ENCODE assay signal across 29 cellular contexts in the genomic region with DNA sequence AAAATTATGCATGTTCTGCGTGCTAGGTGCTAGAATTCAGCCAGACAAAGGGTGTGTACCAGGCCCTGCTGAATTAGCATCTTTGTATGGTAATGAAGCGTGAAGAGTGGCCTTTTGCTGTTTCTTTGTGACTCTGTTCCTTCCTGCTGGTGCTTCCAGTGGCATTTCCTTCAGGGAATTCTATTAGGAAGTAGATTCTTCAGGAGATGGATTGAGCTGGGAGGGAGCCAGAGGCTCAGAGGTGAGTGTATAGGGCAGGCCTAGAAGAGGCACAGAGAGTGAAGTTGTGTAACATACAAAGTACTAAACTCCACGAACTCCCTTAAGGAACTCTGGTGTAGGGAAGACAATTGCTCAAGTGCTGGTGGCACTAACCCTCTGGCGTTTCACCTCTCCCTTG.
"Had no signal": no experiment of that assay in that cellular context is flagged by ENCODE, and none has a peak within 500 bp of the region (broad histone marks: within the 10 kb centered on the region; RNA-seq: fewer than 3 reads in every experiment).

No MANE protein-coding gene starts in this region.

- H3K27me3 ChIP-seq: pancreas, right lobe of liver, thyroid gland had no signal

- H3K4me3 Mint-ChIP-seq: effector memory CD8-positive, alpha-beta T cell; immature natural killer cell; memory B cell; mesothelial cell of epicardium; naive thymus-derived CD4-positive, alpha-beta T cell; nephron; stimulated activated effector memory CD8-positive, alpha-beta T cell treated with anti-CD3 and anti-CD28 coated beads, Interleukin-12 subunit alpha, Interleukin-12 subunit beta, amount 100 ng/mL, for 72 hours had no signal

- H3K27ac Mint-ChIP-seq: effector memory CD8-positive, alpha-beta T cell; immature natural killer cell; memory B cell; mesothelial cell of epicardium; naive thymus-derived CD4-positive, alpha-beta T cell; nephron; stimulated activated effector memory CD8-positive, alpha-beta T cell treated with anti-CD3 and anti-CD28 coated beads, Interleukin-12 subunit alpha, Interleukin-12 subunit beta, amount 100 ng/mL, for 72 hours had no signal

- H3K4me2 ChIP-seq: smooth muscle cell had no signal

- H3K4me1 Mint-ChIP-seq: immature natural killer cell; memory B cell; stimulated activated effector memory CD8-positive, alpha-beta T cell treated with anti-CD3 and anti-CD28 coated beads, Interleukin-12 subunit alpha, Interleukin-12 subunit beta, amount 100 ng/mL, for 72 hours had no signal

- H3K9me3 Mint-ChIP-seq: immature natural killer cell; mesothelial cell of epicardium; stimulated activated effector memory CD8-positive, alpha-beta T cell treated with anti-CD3 and anti-CD28 coated beads, Interleukin-12 subunit alpha, Interleukin-12 subunit beta, amount 100 ng/mL, for 72 hours had no signal

- H3K27ac ChIP-seq: coronary artery, esophagus squamous epithelium, heart right ventricle, pancreas, right lobe of liver, stomach, thyroid gland had no signal

- H3K36me3 Mint-ChIP-seq: immature natural killer cell; memory B cell; mesothelial cell of epicardium; naive thymus-derived CD4-positive, alpha-beta T cell; stimulated activated effector memory CD8-positive, alpha-beta T cell treated with anti-CD3 and anti-CD28 coated beads, Interleukin-12 subunit alpha, Interleukin-12 subunit beta, amount 100 ng/mL, for 72 hours had no signal

- DNase-seq: dermis blood vessel endothelial cell; effector memory CD8-positive, alpha-beta T cell; erythroblast; esophagus squamous epithelium; foreskin melanocyte; glutamatergic neuron; heart right ventricle; hypothalamus; immature natural killer cell; islet precursor cell; kidney glomerular epithelial cell; naive thymus-derived CD4-positive, alpha-beta T cell; occipital lobe; pancreas; retina; right lobe of liver; stimulated activated CD4-positive, alpha-beta T cell treated with anti-CD3 and anti-CD28 coated beads, Interleukin-12 subunit alpha, Interleukin-12 subunit beta, amount 100 ng/mL, for 4 hours; stimulated activated CD4-positive, alpha-beta T cell treated with anti-CD3 and anti-CD28 coated beads, Interleukin-1b, Interleukin-23, amount 100 ng/mL, for 48 hours; stimulated activated CD4-positive, alpha-beta T cell treated with anti-CD3 and anti-CD28 coated beads, Interleukin-4, amount 100 ng/mL, for 1 hour; stimulated activated naive CD4-positive, alpha-beta T cell treated with Interleukin-2 at 50 U/mL for 16 hours; stomach; thyroid gland had no signal

- H3K4me1 ChIP-seq: esophagus squamous epithelium, heart right ventricle, pancreas, right lobe of liver, stomach, thyroid gland had no signal

- H3K36me3 ChIP-seq: esophagus squamous epithelium, heart right ventricle, pancreas, right lobe of liver, stomach, thyroid gland had no signal

- H3K9me3 ChIP-seq: esophagus squamous epithelium, heart right ventricle, pancreas, right lobe of liver, stomach, thyroid gland had no signal

- H3K4me3 ChIP-seq: coronary artery, esophagus squamous epithelium, heart right ventricle, lung, pancreas, right lobe of liver, smooth muscle cell, stomach, thyroid gland had no signal

- ATAC-seq: effector memory CD8-positive, alpha-beta T cell; heart right ventricle; naive thymus-derived CD4-positive, alpha-beta T cell; pancreas; stimulated activated effector memory CD8-positive, alpha-beta T cell treated with anti-CD3 and anti-CD28 coated beads, Interleukin-12 subunit alpha, Interleukin-12 subunit beta, amount 100 ng/mL, for 72 hours had no signal
